ENCODE assay signal across 2 cellular contexts in the genomic region with DNA sequence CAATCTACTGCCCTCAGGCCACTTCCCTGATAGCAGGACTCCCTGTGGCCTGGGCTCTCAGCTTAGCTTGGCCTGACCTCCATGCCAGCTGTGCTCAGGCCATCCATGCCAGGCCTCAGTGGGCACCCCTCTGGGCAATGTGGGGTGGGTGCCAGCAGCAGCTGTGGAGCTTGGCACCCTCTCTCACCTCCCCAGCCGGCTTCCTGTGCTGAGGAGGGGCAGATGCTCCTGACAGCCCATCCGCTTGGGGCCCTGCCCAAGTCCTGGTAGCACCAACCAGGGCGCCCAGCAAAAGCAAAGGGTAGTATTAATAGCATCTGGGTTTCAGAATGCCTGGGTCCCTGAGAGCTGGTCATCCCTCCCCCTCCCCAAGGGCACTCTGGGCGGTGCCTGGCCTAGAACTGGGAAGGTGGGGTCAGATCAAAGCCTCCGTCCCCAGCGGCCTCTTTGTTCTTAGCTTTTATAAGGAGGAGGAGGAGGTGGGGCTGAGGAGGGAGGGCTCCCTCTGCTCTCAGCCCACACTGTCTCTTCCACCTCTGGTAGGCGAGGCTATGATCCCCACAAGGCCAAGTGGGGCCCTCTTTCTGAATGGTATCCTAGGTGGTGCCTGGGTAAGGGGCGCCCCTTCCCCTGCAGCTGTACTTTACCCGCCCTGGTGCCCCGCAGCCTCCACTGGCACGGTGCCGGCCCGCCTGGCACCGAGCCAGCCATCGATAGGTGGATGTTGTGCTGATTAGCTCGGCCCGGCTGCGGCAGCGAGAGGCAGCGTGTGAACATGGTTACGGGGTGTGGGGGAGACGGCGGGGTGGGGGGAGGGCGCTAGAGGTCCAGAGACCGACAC.
TF ChIP-seq lines count a peak whose summit lies in the region.

No MANE protein-coding gene starts in this region.

TF ChIP-seq in HCT116, 20 proteins besides CTCF, POLR2A, EP300 and RAD21:
- TF ChIP-seq EGR1 (IDR thresholded peaks at IDR 0.05; ENCODE audit: low read depth): no peak
- TF ChIP-seq CEBPB (IDR thresholded peaks at IDR 0.05; ENCODE audit: low read depth): no peak
- no peak for TF ChIP-seq FOSL1 (IDR thresholded peaks at IDR 0.05; ENCODE audit: low read depth)
- TF ChIP-seq EZH2 (IDR thresholded peaks at IDR 0.05): no peak
- no peak for TF ChIP-seq ZFX (IDR thresholded peaks at IDR 0.05)
- peak; percentile 93 for TF ChIP-seq TCF7L2 (IDR thresholded peaks at IDR 0.05; ENCODE audit: borderline replicate concordance, extremely low read depth, insufficient read depth, insufficient read length)
- TF ChIP-seq, protein P1, sequence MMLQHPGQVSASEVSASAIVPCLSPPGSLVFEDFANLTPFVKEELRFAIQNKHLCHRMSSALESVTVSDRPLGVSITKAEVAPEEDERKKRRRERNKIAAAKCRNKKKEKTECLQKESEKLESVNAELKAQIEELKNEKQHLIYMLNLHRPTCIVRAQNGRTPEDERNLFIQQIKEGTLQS (IDR thresholded peaks at IDR 0.05): no peak
- TF ChIP-seq, protein P2, sequence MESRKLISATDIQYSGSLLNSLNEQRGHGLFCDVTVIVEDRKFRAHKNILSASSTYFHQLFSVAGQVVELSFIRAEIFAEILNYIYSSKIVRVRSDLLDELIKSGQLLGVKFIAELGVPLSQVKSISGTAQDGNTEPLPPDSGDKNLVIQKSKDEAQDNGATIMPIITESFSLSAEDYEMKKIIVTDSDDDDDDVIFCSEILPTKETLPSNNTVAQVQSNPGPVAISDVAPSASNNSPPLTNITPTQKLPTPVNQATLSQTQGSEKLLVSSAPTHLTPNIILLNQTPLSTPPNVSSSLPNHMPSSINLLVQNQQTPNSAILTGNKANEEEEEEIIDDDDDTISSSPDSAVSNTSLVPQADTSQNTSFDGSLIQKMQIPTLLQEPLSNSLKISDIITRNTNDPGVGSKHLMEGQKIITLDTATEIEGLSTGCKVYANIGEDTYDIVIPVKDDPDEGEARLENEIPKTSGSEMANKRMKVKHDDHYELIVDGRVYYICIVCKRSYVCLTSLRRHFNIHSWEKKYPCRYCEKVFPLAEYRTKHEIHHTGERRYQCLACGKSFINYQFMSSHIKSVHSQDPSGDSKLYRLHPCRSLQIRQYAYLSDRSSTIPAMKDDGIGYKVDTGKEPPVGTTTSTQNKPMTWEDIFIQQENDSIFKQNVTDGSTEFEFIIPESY (IDR thresholded peaks at IDR 0.05; ENCODE audit: extremely low read depth, insufficient replicate concordance, low read length): no peak

TF ChIP-seq in K562, 482 proteins besides CTCF, POLR2A, EP300 and RAD21:
- TF ChIP-seq, protein P3, sequence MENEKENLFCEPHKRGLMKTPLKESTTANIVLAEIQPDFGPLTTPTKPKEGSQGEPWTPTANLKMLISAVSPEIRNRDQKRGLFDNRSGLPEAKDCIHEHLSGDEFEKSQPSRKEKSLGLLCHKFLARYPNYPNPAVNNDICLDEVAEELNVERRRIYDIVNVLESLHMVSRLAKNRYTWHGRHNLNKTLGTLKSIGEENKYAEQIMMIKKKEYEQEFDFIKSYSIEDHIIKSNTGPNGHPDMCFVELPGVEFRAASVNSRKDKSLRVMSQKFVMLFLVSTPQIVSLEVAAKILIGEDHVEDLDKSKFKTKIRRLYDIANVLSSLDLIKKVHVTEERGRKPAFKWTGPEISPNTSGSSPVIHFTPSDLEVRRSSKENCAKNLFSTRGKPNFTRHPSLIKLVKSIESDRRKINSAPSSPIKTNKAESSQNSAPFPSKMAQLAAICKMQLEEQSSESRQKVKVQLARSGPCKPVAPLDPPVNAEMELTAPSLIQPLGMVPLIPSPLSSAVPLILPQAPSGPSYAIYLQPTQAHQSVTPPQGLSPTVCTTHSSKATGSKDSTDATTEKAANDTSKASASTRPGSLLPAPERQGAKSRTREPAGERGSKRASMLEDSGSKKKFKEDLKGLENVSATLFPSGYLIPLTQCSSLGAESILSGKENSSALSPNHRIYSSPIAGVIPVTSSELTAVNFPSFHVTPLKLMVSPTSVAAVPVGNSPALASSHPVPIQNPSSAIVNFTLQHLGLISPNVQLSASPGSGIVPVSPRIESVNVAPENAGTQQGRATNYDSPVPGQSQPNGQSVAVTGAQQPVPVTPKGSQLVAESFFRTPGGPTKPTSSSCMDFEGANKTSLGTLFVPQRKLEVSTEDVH (IDR thresholded peaks at IDR 0.05; ENCODE audit: low read depth, partially characterized antibody): no peak
- TF ChIP-seq NFIC (IDR thresholded peaks at IDR 0.05): peak; percentile 94
